ENCODE assay signal across 26 cellular contexts in genomic region chr6:158501638-158502592, GRCh38.
"Had no signal": no experiment of that assay in that cellular context is flagged by ENCODE, and none has a peak within 500 bp of the region (broad histone marks: within the 10 kb centered on the region; RNA-seq: fewer than 3 reads in every experiment).

No MANE protein-coding gene starts in this region.

- H3K9me3 ChIP-seq: adrenal gland, lower lobe of right lung, spleen, tibial nerve had no signal

- H3K4me1 Mint-ChIP-seq: naive thymus-derived CD8-positive, alpha-beta T cell; T-cell had no signal

- H3K4me3 ChIP-seq: adrenal gland, lower lobe of right lung, spleen, tibial nerve had no signal

- H3K4me1 ChIP-seq: adrenal gland, lower lobe of right lung, spleen, tibial nerve had no signal

- H3K9me3 Mint-ChIP-seq: activated T-cell treated with anti-CD3 and anti-CD28 coated beads, Interleukin-2, amount 50 U/mL, for 4 hours; activated T-helper 2 cell treated with anti-CD3 and anti-CD28 coated beads, Interferon-gamma antibody, Interleukin-2, Interleukin-4, amounts not matched to agents 10 μg/mL and 5 μg/mL and 100 μg/mL, durations not matched to agents 14 hours and 24 hours and 36 hours; naive thymus-derived CD8-positive, alpha-beta T cell; T-cell; T-helper 2 cell treated with Interferon-gamma antibody and Interleukin-4, amounts not matched to agents 5 μg/mL and 100 μg/mL, for 36 hours had no signal

- H3K27ac ChIP-seq: adrenal gland, lower lobe of right lung, spleen, tibial nerve, WERI-Rb-1 had no signal

- DNase-seq: activated CD4-positive, alpha-beta T cell treated with anti-CD3 and anti-CD28 coated beads for 1 hour; activated CD4-positive, alpha-beta T cell treated with anti-CD3 and anti-CD28 coated beads, Interleukin-2, amount 50 U/mL, for 1 hour; activated CD8-positive, alpha-beta T cell treated with anti-CD3 and anti-CD28 coated beads, Interleukin-2, amount 10 ng/mL, durations not matched to agents 7 days and 5 days; activated naive CD4-positive, alpha-beta T cell; activated T-cell treated with anti-CD3 and anti-CD28 coated beads, Interleukin-2, amount 50 U/mL, for 4 hours; adrenal gland; cerebellar nuclear complex; cortex of kidney; erythroblast; foreskin fibroblast; kidney; lower lobe of right lung; mesendoderm; naive thymus-derived CD8-positive, alpha-beta T cell; retina; spleen; stimulated activated CD4-positive, alpha-beta T cell treated with anti-CD3 and anti-CD28 coated beads, Interleukin-4, amount 100 ng/mL, for 1 hour; stimulated activated naive CD4-positive, alpha-beta T cell treated with Interleukin-2 at 50 U/mL for 16 hours; T-cell; WERI-Rb-1 had no signal

- H3K4me3 Mint-ChIP-seq: activated CD8-positive, alpha-beta T cell treated with anti-CD3 and anti-CD28 coated beads, Interleukin-2, amount 10 ng/mL, durations not matched to agents 7 days and 5 days; activated naive CD8-positive, alpha-beta T cell; activated T-cell treated with anti-CD3 and anti-CD28 coated beads, Interleukin-2, amount 50 U/mL, for 4 hours; naive thymus-derived CD8-positive, alpha-beta T cell; T-cell; T-helper 2 cell treated with Interferon-gamma antibody and Interleukin-4, amounts not matched to agents 5 μg/mL and 100 μg/mL, for 36 hours had no signal

- H3K27ac Mint-ChIP-seq: activated CD8-positive, alpha-beta T cell treated with anti-CD3 and anti-CD28 coated beads, Interleukin-2, amount 10 ng/mL, durations not matched to agents 7 days and 5 days; activated naive CD8-positive, alpha-beta T cell; activated T-helper 2 cell treated with anti-CD3 and anti-CD28 coated beads, Interferon-gamma antibody, Interleukin-2, Interleukin-4, amounts not matched to agents 10 μg/mL and 5 μg/mL and 100 μg/mL, durations not matched to agents 14 hours and 24 hours and 36 hours; naive thymus-derived CD8-positive, alpha-beta T cell; progenitor cell of endocrine pancreas; T-cell; T-helper 2 cell treated with Interferon-gamma antibody and Interleukin-4, amounts not matched to agents 5 μg/mL and 100 μg/mL, for 36 hours had no signal

- ATAC-seq: activated CD8-positive, alpha-beta T cell treated with anti-CD3 and anti-CD28 coated beads, Interleukin-2, amount 10 ng/mL, durations not matched to agents 7 days and 5 days; activated T-cell treated with anti-CD3 and anti-CD28 coated beads, Interleukin-2, amount 50 U/mL, for 4 hours; left lobe of liver; naive thymus-derived CD8-positive, alpha-beta T cell; T-cell had no signal

- H3K27me3 Mint-ChIP-seq: activated naive CD8-positive, alpha-beta T cell; naive thymus-derived CD8-positive, alpha-beta T cell; progenitor cell of endocrine pancreas; T-cell had no signal

- H3K27me3 ChIP-seq: adrenal gland, spleen, tibial nerve had no signal
